ENCODE assay signal across 21 cellular contexts in the genomic region with DNA sequence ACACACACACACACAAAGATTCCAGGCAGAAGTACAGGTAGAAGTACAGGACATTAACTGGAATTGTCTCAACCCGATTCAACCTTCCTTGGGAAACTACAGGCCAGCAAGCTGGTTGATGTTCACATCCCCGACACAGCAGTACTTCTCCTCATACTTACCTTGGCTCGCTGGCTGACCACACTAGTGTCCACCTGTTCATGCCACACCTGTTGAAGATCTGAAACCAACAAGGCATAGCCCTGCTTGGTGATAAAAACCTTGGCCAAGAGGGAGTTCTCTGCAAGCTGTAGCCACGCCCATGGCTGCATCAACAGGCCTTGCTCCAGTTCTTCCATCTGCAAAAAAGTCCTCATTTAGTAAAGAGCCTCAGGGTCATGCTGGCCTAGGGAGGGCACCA.
"Had no signal": no experiment of that assay in that cellular context is flagged by ENCODE, and none has a peak within 500 bp of the region (broad histone marks: within the 10 kb centered on the region; RNA-seq: fewer than 3 reads in every experiment).

No MANE protein-coding gene starts in this region.

- H3K9me3 Mint-ChIP-seq: IgD-negative memory B cell had no signal

- H3K27me3 Mint-ChIP-seq: IgD-negative memory B cell had no signal

- H3K4me3 ChIP-seq: K562 had no signal

- H3K4me2 ChIP-seq: KMS-11 had no signal

- DNase-seq: NCI-H1092, NCI-H1105 treated with DMSO at 0.1 percent for 48 hours, NCI-H1417 treated with DMSO at 0.1 percent for 48 hours, NCI-H146, NCI-H1694 treated with DMSO at 0.1 percent for 48 hours, NCI-H1930, NCI-H2081, NCI-H2171, NCI-H226, NCI-H446, NCI-H510A, NCI-H524 treated with DMSO at 0.1 percent for 48 hours, NCI-H69, NCI-H774, SHP77 had no signal

- H3K27ac ChIP-seq: KMS-11, RWPE1 had no signal

- ATAC-seq: HepG2, K562, Panc1 had no signal

- H3K9ac ChIP-seq: KMS-11 had no signal
